12 cellular contexts compared by ENCODE assay signal in the genomic region with DNA sequence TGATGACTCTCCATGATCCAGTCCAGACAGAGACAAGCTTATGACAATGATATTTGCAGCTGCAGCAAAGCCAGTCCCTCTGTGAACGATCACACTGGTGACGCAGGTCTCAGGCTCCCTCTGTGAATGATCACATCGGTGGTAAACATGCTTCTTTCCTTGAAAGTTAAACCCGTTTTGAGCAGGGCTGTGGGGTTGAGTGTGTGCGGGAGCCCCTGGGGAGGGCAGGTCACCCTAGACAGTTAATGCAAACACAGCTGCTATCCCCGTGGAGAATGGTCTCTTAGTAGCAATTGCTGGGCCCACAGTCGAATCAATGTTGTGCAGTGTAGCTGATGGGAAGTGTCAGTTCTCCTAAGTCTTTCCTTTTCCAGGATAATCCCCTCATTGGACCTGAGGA.
"Had no signal": no experiment of that assay in that cellular context is flagged by ENCODE, and none has a peak within 500 bp of the region (broad histone marks: within the 10 kb centered on the region; RNA-seq: fewer than 3 reads in every experiment).

No MANE protein-coding gene starts in this region.

- DNase-seq: activated CD4-positive, alpha-beta T cell treated with anti-CD3 and anti-CD28 coated beads, Interleukin-2, amount 50 U/mL, for 1 hour; activated naive CD4-positive, alpha-beta T cell treated with anti-CD3 and anti-CD28 coated beads for 36 hours; activated T-cell treated with anti-CD3 and anti-CD28 coated beads for 4 hours; dorsolateral prefrontal cortex; hypothalamus; lower lobe of right lung; thyroid gland; uterus had no signal

- ATAC-seq: activated T-helper 17 cell treated with anti-CD3 and anti-CD28 coated beads, Interleukin-2, amount 50 U/mL, for 72 hours; esophagus mucosa; lower lobe of right lung had no signal

- H3K4me3 Mint-ChIP-seq: activated naive CD4-positive, alpha-beta T cell treated with anti-CD3 and anti-CD28 coated beads for 36 hours; activated T-helper 17 cell treated with anti-CD3 and anti-CD28 coated beads, Interleukin-2, amount 50 U/mL, for 72 hours; mesothelial cell of epicardium; neural progenitor cell had no signal

- H3K27ac Mint-ChIP-seq: activated naive CD4-positive, alpha-beta T cell treated with anti-CD3 and anti-CD28 coated beads for 36 hours; activated T-helper 17 cell treated with anti-CD3 and anti-CD28 coated beads, Interleukin-2, amount 50 U/mL, for 72 hours; mesothelial cell of epicardium; neural progenitor cell had no signal

- H3K36me3 Mint-ChIP-seq: mesothelial cell of epicardium, neural progenitor cell had no signal

- H3K4me1 Mint-ChIP-seq: activated T-helper 17 cell treated with anti-CD3 and anti-CD28 coated beads, Interleukin-2, amount 50 U/mL, for 72 hours had no signal

- H3K9me3 Mint-ChIP-seq: activated naive CD4-positive, alpha-beta T cell treated with anti-CD3 and anti-CD28 coated beads for 36 hours; activated T-helper 17 cell treated with anti-CD3 and anti-CD28 coated beads, Interleukin-2, amount 50 U/mL, for 72 hours; mesothelial cell of epicardium; neural progenitor cell had no signal
